In the genomic region with DNA sequence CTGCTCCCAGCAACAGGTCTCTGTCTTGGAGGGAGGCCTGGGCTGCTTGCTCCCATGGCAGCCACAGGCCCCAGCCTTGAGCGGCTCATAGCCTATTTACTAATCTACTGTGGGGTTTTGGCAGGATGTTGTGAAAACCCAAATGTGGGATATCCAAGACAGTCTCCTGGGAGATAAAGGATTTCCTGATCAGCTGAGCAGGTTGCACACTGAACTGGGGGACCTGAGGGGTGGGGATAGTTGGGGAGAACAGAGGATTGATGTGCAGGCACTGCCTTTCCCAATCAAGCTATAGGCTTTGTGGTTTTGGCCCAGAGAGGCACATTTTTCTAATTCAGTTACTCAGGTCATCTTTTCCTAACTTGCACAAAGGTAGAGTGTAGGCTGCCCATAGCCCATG, we compare ENCODE assay signal across 26 cellular contexts.
"Had no signal": no experiment of that assay in that cellular context is flagged by ENCODE, and none has a peak within 500 bp of the region (broad histone marks: within the 10 kb centered on the region; RNA-seq: fewer than 3 reads in every experiment).

No MANE protein-coding gene starts in this region.

- H3K27me3 ChIP-seq: right lobe of liver, testis, thyroid gland, transverse colon, upper lobe of left lung, vagina had no signal

- H3K27ac ChIP-seq: left ventricle myocardium inferior, parathyroid adenoma, psoas muscle, right lobe of liver, testis, thyroid gland, transverse colon, upper lobe of left lung, vagina had no signal

- H3K4me3 ChIP-seq: left ventricle myocardium inferior, lung, mucosa of descending colon, psoas muscle, right lobe of liver, smooth muscle cell, testis, thyroid gland, transverse colon, upper lobe of left lung, vagina had no signal

- H3K79me2 ChIP-seq: parathyroid adenoma had no signal

- H3K9me3 ChIP-seq: left ventricle myocardium inferior, mucosa of descending colon, psoas muscle, right lobe of liver, testis, thyroid gland, transverse colon, upper lobe of left lung, vagina had no signal

- H3K36me3 ChIP-seq: left ventricle myocardium inferior, right lobe of liver, thyroid gland, transverse colon, upper lobe of left lung, vagina had no signal

- ATAC-seq: mucosa of descending colon; naive thymus-derived CD4-positive, alpha-beta T cell; psoas muscle; stimulated activated memory B cell treated with anti-CD40 and anti-IgM and Interleukin-4, amounts not matched to agents 10 μg/mL and 1 μg/mL and 100 μg/mL, for 72 hours; stimulated activated naive CD8-positive, alpha-beta T cell treated with anti-CD3 and anti-CD28 coated beads, Interleukin-15, amount 100 ng/mL, for 72 hours had no signal

- H3K9ac ChIP-seq: parathyroid adenoma had no signal

- H2AFZ ChIP-seq: parathyroid adenoma had no signal

- H3K4me1 ChIP-seq: left ventricle myocardium inferior, parathyroid adenoma, psoas muscle, right lobe of liver, testis, thyroid gland, transverse colon, upper lobe of left lung, vagina had no signal

- DNase-seq: hypothalamus; islet precursor cell; left ventricle myocardium inferior; mesendoderm; midbrain; mucosa of descending colon; naive thymus-derived CD4-positive, alpha-beta T cell; nucleus accumbens; psoas muscle; right lobe of liver; stimulated activated CD4-positive, alpha-beta T cell treated with anti-CD3 and anti-CD28 coated beads, Interleukin-1b, Interleukin-23, amount 100 ng/mL, for 48 hours; stimulated activated CD4-positive, alpha-beta T cell treated with anti-CD3 and anti-CD28 coated beads, Interleukin-2, amount 100 ng/mL, for 48 hours; stimulated activated CD4-positive, alpha-beta T cell treated with anti-CD3 and anti-CD28 coated beads, Interleukin-4, amount 100 ng/mL, for 4 hours; stimulated activated CD8-positive, alpha-beta memory T cell treated with anti-CD3 and anti-CD28 coated beads, Interleukin-4, amount 100 ng/mL, for 48 hours; stimulated activated naive CD4-positive, alpha-beta T cell treated with Interleukin-2 at 50 U/mL for 16 hours; stimulated activated naive CD8-positive, alpha-beta T cell treated with anti-CD3 and anti-CD28 coated beads, Interleukin-15, amount 100 ng/mL, for 72 hours; substantia nigra; testis; thyroid gland; transverse colon; upper lobe of left lung had no signal

- H3K4me2 ChIP-seq: smooth muscle cell had no signal
